21 cellular contexts compared by ENCODE assay signal in genomic region chr18:59229681-59230443, GRCh38. TPM values are rescaled to one million over a fixed set of nuclear protein-coding genes. Genes with fewer than 3 reads are reported as not detected.
A peak's percentile ranks its signal among the peaks of the same experiment; 100 is the strongest.
DNase-seq lines count a peak whose midpoint lies in the region; ATAC-seq and TF ChIP-seq lines count a peak whose summit lies in the region.
"Had no signal": no experiment of that assay in that cellular context is flagged by ENCODE, and none has a peak within 500 bp of the region (broad histone marks: within the 10 kb centered on the region; RNA-seq: fewer than 3 reads in every experiment).

No MANE protein-coding gene starts in this region.

- no peak overlapping the region for H3K27ac ChIP-seq in Karpas-422 (ENCODE audit: low read length)
- H3K27ac ChIP-seq: KMS-11, SJCRH30 had no signal

- H3K79me2 ChIP-seq in Karpas-422 (ENCODE audit: low read length) = no peaks in the 10 kb centered on the region

- no peak overlapping the region for H3K9ac ChIP-seq in Karpas-422 (ENCODE audit: low read length)
- H3K9ac ChIP-seq: KMS-11 had no signal

- DNase-seq in AG10803 (ENCODE audit: low read depth) (peak; percentile 38), EH (ENCODE audit: low read depth) (peak; percentile 51), fibroblast of peridontal ligament (ENCODE audit: extremely low read depth) (peak; percentile 12), Karpas-422 (no peak), NCI-H1417 treated with DMSO at 0.1 percent for 48 hours (lab: John Stamatoyannopoulos, UW) (no peak)
- DNase-seq: BE2C; CD8-positive, alpha-beta T cell; DMS79; NCI-H1105; NCI-H1694 treated with DMSO at 0.1 percent for 48 hours; NCI-H2107; NCI-H345; NCI-H526 treated with DMSO at 0.1 percent for 48 hours; SJCRH30; SW 1271 had no signal

- H3K9me2 ChIP-seq in Karpas-422 (replicated peaks; ENCODE audit: insufficient read depth, low read length) = no peaks in the 10 kb centered on the region

- ATAC-seq in HG03175 (IDR thresholded peaks at IDR 0.05; ENCODE audit: unreplicated experiment) (peak; percentile 45), HG03571 (IDR thresholded peaks at IDR 0.05; ENCODE audit: unreplicated experiment) (no peak)
- ATAC-seq: CD8-positive, alpha-beta T cell; HepG2 had no signal

- no peak overlapping the region for H2AFZ ChIP-seq in Karpas-422 (ENCODE audit: low read length)

- no peaks in the 10 kb centered on the region for H4K20me1 ChIP-seq in Karpas-422 (ENCODE audit: insufficient read depth, low read depth, low read length)

- H3K4me3 ChIP-seq in AG10803 (ENCODE audit: low read length) (no peak overlapping the region), Karpas-422 (ENCODE audit: low read length) (no peak overlapping the region)
- H3K4me3 ChIP-seq: SJCRH30 had no signal

- no peak overlapping the region for H3K4me2 ChIP-seq in Karpas-422 (ENCODE audit: low read depth, low read length, poor library complexity, severe bottlenecking)
- H3K4me2 ChIP-seq: KMS-11 had no signal

- no peaks in the 10 kb centered on the region for H3K4me1 ChIP-seq in Karpas-422 (ENCODE audit: low read length)
- H3K4me1 ChIP-seq: BE2C, SJCRH30 had no signal

- TF ChIP-seq CTCF in AG10803 (conservative IDR thresholded peaks at IDR 0.05; ENCODE audit: low read length) = no peak

- no peaks in the 10 kb centered on the region for H3K36me3 ChIP-seq in Karpas-422 (ENCODE audit: insufficient read depth, low read length)
- H3K36me3 ChIP-seq: BE2C, SJCRH30 had no signal

- H3K9me3 ChIP-seq in Karpas-422 (ENCODE audit: low read length) = no peaks in the 10 kb centered on the region
- H3K9me3 ChIP-seq: BE2C, SJCRH30 had no signal

- no peaks in the 10 kb centered on the region for H3K27me3 ChIP-seq in Karpas-422 (ENCODE audit: low read length)
- H3K27me3 ChIP-seq: SJCRH30 had no signal

RNA-seq across cellular contexts. Expression of gene GRP, which starts 9.9 kb away (rescaled TPM):
- not detected in 2 replicates for total RNA-seq in Karpas-422 (2014; rRNA removed; shearing (Covaris generic); ENCODE audit: low replicate concordance)
- total RNA-seq: CD8-positive, alpha-beta T cell; G401; HepG2; T-helper 2 cell treated with Interferon-gamma antibody and Interleukin-4, amounts not matched to agents 100 ng/mL and 5 ng/mL, for 36 hours had no signal

RNA-seq across cellular contexts. Expression of gene RAX, which starts 43.4 kb away (rescaled TPM):
- total RNA-seq in Karpas-422 (2014; rRNA removed; shearing (Covaris generic); ENCODE audit: low replicate concordance) = not detected in 2 replicates
- total RNA-seq: CD8-positive, alpha-beta T cell; G401; HepG2; SJCRH30; T-helper 2 cell treated with Interferon-gamma antibody and Interleukin-4, amounts not matched to agents 100 ng/mL and 5 ng/mL, for 36 hours had no signal

Comparison
In these comparisons a context has a peak if more than half of its experiments do, and no peak if none do; other contexts are left out.
1. DNase-seq: peak in AG10803 (single experiment), EH (single experiment) and fibroblast of peridontal ligament (single experiment); none in Karpas-422 (single experiment) and NCI-H1417 treated with DMSO at 0.1 percent for 48 hours (single experiment).